ENCODE assay signal across 16 cellular contexts in genomic region chr9:132896264-132896663, GRCh38. TPM values are rescaled to one million over a fixed set of nuclear protein-coding genes. Genes with fewer than 3 reads are reported as not detected.
DNase-seq lines count a peak whose midpoint lies in the region; ATAC-seq and TF ChIP-seq lines count a peak whose summit lies in the region.
"Had no signal": no experiment of that assay in that cellular context is flagged by ENCODE, and none has a peak within 500 bp of the region (broad histone marks: within the 10 kb centered on the region; RNA-seq: fewer than 3 reads in every experiment).

No MANE protein-coding gene starts in this region.

- H3K9me3 ChIP-seq in IMR-90 (ENCODE audit: control insufficient read depth, insufficient read depth, low read length), result no peaks in the 10 kb centered on the region
- no peaks in the 10 kb centered on the region for H3K9me3 ChIP-seq in left lung
- H3K9me3 ChIP-seq in Karpas-422 (ENCODE audit: low read length), result no peaks in the 10 kb centered on the region
- H3K9me3 ChIP-seq: SJSA1 had no signal

- BruUV-seq in IMR-90 (replicated peaks; lab: Mats Ljungman, UMichigan), result no TSS peak

- POLR2A ChIA-PET in IMR-90 (lab: Charles Lee; ENCODE audit: unreplicated experiment), result no interaction called here

- no peak overlapping the region for H3K27ac ChIP-seq in IMR-90 (ENCODE audit: insufficient read depth, low read length)
- peak overlapping the region; percentile 74 for H3K27ac ChIP-seq in caudate nucleus (ENCODE audit: low read depth, low read length)
- no peak overlapping the region for H3K27ac ChIP-seq in left lung
- H3K27ac ChIP-seq in Karpas-422 (ENCODE audit: low read length), result no peak overlapping the region
- H3K27ac ChIP-seq: HL-60, SJSA1 had no signal

- no peak for DNase-seq in IMR-90
- DNase-seq in caudate nucleus (lab: John Stamatoyannopoulos, UW), result peak in 1 of 61 donors; percentile 18
- no peak for DNase-seq in left lung
- no peak for DNase-seq in type B pancreatic cell (ENCODE audit: extremely low spot score, unreplicated experiment)
- no peak for DNase-seq in Karpas-422
- DNase-seq in DMS79 treated with DMSO at 0.1 percent for 48 hours (lab: John Stamatoyannopoulos, UW), result no peak
- DNase-seq: CD8-positive, alpha-beta T cell; H9; MV-4-11; NCI-H1417 treated with DMSO at 0.1 percent for 48 hours; NCI-H2029; NCI-H2171; NCI-H82 had no signal

- no peaks in the 10 kb centered on the region for H3K9me1 ChIP-seq in IMR-90 (ENCODE audit: insufficient read depth, low read length)

- H3K36me3 Mint-ChIP-seq in type B pancreatic cell, result peaks cover 28% of the 10 kb centered on the region

- H2BK15ac ChIP-seq in IMR-90 (ENCODE audit: low read depth, low read length), result no peak overlapping the region

- no peak overlapping the region for H2AK5ac ChIP-seq in IMR-90 (ENCODE audit: low read depth, low read length)

- no peaks in the 10 kb centered on the region for H3K9me2 ChIP-seq in Karpas-422 (replicated peaks; ENCODE audit: insufficient read depth, low read length)

- CTCF ChIA-PET in IMR-90 (lab: Yijun Ruan, JAX), result no interaction called here

- H4K8ac ChIP-seq in IMR-90 (ENCODE audit: low read depth in 2 of 2, low read length in 2 of 2), result no peak overlapping the region

- no peaks in the 10 kb centered on the region for H3K27me3 Mint-ChIP-seq in type B pancreatic cell

- H4K5ac ChIP-seq in IMR-90 (ENCODE audit: low read depth, low read length), result no peak overlapping the region

- ATAC-seq in IMR-90 (ENCODE audit: low read depth) (no peak), left lung (peak; percentile 2), HG03378 (IDR thresholded peaks at IDR 0.05; ENCODE audit: unreplicated experiment) (no peak)
- ATAC-seq: CD8-positive, alpha-beta T cell had no signal

- intact Hi-C loops in IMR-90 (cut with micrococcal nuclease) (no loop called here), left lung (cut with DNase I) (no loop called here)

- H4K91ac ChIP-seq in IMR-90 (ENCODE audit: insufficient read depth, low read depth, low read length), result no peak overlapping the region

- H3K23ac ChIP-seq in IMR-90 (ENCODE audit: low read depth, low read length), result no peak overlapping the region

- H3K79me2 ChIP-seq in Karpas-422 (ENCODE audit: low read length), result no peaks in the 10 kb centered on the region

- 0 out of 2 replicates have a peak, but pooled peaks cover 5% of the 10 kb centered on the region for H4K20me1 ChIP-seq in IMR-90 (ENCODE audit: insufficient read depth, low read length)
- H4K20me1 ChIP-seq in Karpas-422 (ENCODE audit: insufficient read depth, low read depth, low read length), result no peaks in the 10 kb centered on the region

- H2BK20ac ChIP-seq in IMR-90 (ENCODE audit: low read depth, low read length), result no peak overlapping the region

- no peak overlapping the region for H2AK9ac ChIP-seq in IMR-90 (replicated peaks; ENCODE audit: low read depth, low read length, poor library complexity)

- no peak overlapping the region for H3K9ac ChIP-seq in IMR-90 (ENCODE audit: low read depth, low read length)
- no peak overlapping the region for H3K9ac ChIP-seq in Karpas-422 (ENCODE audit: low read length)

- peaks cover 3% of the 10 kb centered on the region for H3K4me1 Mint-ChIP-seq in type B pancreatic cell (ENCODE audit: unreplicated experiment)

- no peak overlapping the region for H3K4me2 ChIP-seq in IMR-90 (ENCODE audit: low read depth, low read length)
- no peak overlapping the region for H3K4me2 ChIP-seq in Karpas-422 (ENCODE audit: low read depth, low read length, poor library complexity, severe bottlenecking)

- TF ChIP-seq POLR2A in IMR-90 (IDR thresholded peaks at IDR 0.05; ENCODE audit: low read depth, low read length), result no peak

- dilution Hi-C loops in IMR-90 (cut with HindIII; ENCODE audit: low sequenced_read_pairs, unreplicated experiment), result no loop called here

- H3K4ac ChIP-seq in IMR-90 (ENCODE audit: low read depth, low read length), result no peak overlapping the region

- H3K79me1 ChIP-seq in IMR-90 (ENCODE audit: low read depth in 1 of 2, low read length in 2 of 2), result no peaks in the 10 kb centered on the region

- no peak overlapping the region for H3K4me3 Mint-ChIP-seq in type B pancreatic cell
- H3K4me3 Mint-ChIP-seq: CD8-positive, alpha-beta T cell; H9 had no signal

- no peak for TF ChIP-seq RAD21 in IMR-90 (IDR thresholded peaks at IDR 0.05; ENCODE audit: low read length)

- WGBS in IMR-90 (ENCODE audit: extremely low coverage in 2 of 2, insufficient read length in 1 of 2), 2 experiments, result 92% methylated on average over 2 of the region's 13 CpGs; no CpG with 5 or more reads in 1 of the 2 experiments

- peak overlapping the region; percentile 39 for H3K27ac Mint-ChIP-seq in type B pancreatic cell
- H3K27ac Mint-ChIP-seq: CD8-positive, alpha-beta T cell; H9 had no signal

- H3K36me3 ChIP-seq in IMR-90 (ENCODE audit: control insufficient read depth, insufficient read depth, low read length) (peaks cover 63% of the 10 kb centered on the region), left lung (peaks cover 0 to 85% of the 10 kb centered on the region in 2 donors), Karpas-422 (ENCODE audit: insufficient read depth, low read length) (peaks cover 20% of the 10 kb centered on the region)

- H3K27me3 ChIP-seq in IMR-90 (ENCODE audit: control insufficient read depth, insufficient read depth, low read length), result no peaks in the 10 kb centered on the region
- H3K27me3 ChIP-seq in left lung, result no peaks in the 10 kb centered on the region
- no peaks in the 10 kb centered on the region for H3K27me3 ChIP-seq in Karpas-422 (ENCODE audit: low read length)
- H3K27me3 ChIP-seq: SJSA1 had no signal

- no peak overlapping the region for H3K4me3 ChIP-seq in IMR-90 (ENCODE audit: insufficient read depth, low read depth, low read length)
- no peak overlapping the region for H3K4me3 ChIP-seq in left lung
- no peak overlapping the region for H3K4me3 ChIP-seq in Karpas-422 (ENCODE audit: low read length)
- H3K4me3 ChIP-seq: SJSA1 had no signal

- H3K4me1 ChIP-seq in IMR-90 (ENCODE audit: control insufficient read depth, insufficient read depth, low read length) (no peaks in the 10 kb centered on the region), left lung (peaks cover 12% of the 10 kb centered on the region in 2 donors), Karpas-422 (ENCODE audit: low read length) (no peaks in the 10 kb centered on the region)
- H3K4me1 ChIP-seq: SJSA1 had no signal

- no peak overlapping the region for H3K56ac ChIP-seq in IMR-90 (ENCODE audit: extremely low read depth, insufficient read depth, low read length)

- H2BK120ac ChIP-seq in IMR-90 (ENCODE audit: low read depth, low read length), result no peak overlapping the region

- no peak overlapping the region for H3K14ac ChIP-seq in IMR-90 (replicated peaks; ENCODE audit: low read depth, low read length)

- H2AFZ ChIP-seq in IMR-90 (replicated peaks; ENCODE audit: low read length, poor library complexity) (no peak overlapping the region), Karpas-422 (ENCODE audit: low read length) (no peak overlapping the region)

- H3K18ac ChIP-seq in IMR-90 (ENCODE audit: low read depth, low read length), result no peak overlapping the region

- in situ Hi-C loops in IMR-90 (cut with MboI; ENCODE audit: low sequenced_read_pairs), result no loop called here

- H2BK5ac ChIP-seq in IMR-90 (ENCODE audit: low read depth, low read length, poor library complexity, severe bottlenecking), result no peak overlapping the region

- no peak for TF ChIP-seq CTCF in IMR-90 (conservative IDR thresholded peaks at IDR 0.05; ENCODE audit: low read depth, low read length)
- TF ChIP-seq CTCF in left lung (IDR thresholded peaks at IDR 0.05), result no peak
- TF ChIP-seq CTCF in type B pancreatic cell (conservative IDR thresholded peaks at IDR 0.05), result no peak

- H3K9me3 Mint-ChIP-seq in type B pancreatic cell, result no peaks in the 10 kb centered on the region
- H3K9me3 Mint-ChIP-seq: CD8-positive, alpha-beta T cell; H9 had no signal

TF ChIP-seq in IMR-90, 13 proteins besides CTCF, POLR2A, EP300 and RAD21:
- TF ChIP-seq RFX5 (IDR thresholded peaks at IDR 0.05; ENCODE audit: low read depth, low read length), result no peak
- TF ChIP-seq CEBPB (IDR thresholded peaks at IDR 0.05; ENCODE audit: low read depth, low read length), result peak; percentile 56

RNA-seq across cellular contexts. Expression of gene SPACA9, which starts 17.6 kb away (rescaled TPM):
- total RNA-seq in IMR-90 (2012; rRNA removed) (0.90 and 1.1 TPM in 2 replicates), left lung (1 to 10 TPM; 6.9 to 7.8 TPM), type B pancreatic cell (ENCODE audit: low replicate concordance) (5.2 and 8.3 TPM in 2 replicates)
- 4.3 and 4.9 TPM in 2 replicates for polyA plus RNA-seq in IMR-90 (2012; rRNA removed)
- 4.5 and 5.6 TPM in 2 replicates for polyA plus RNA-seq in IMR-90 (2012; cell fraction: cytosol; rRNA removed)
- 3.6 and 3.9 TPM in 2 replicates for polyA plus RNA-seq in IMR-90 (2012; cell fraction: nucleus; rRNA removed; ENCODE audit: low replicate concordance)
- 4.9 and 13.5 TPM in 2 replicates for total RNA-seq in Karpas-422 (2014; rRNA removed; shearing (Covaris generic); ENCODE audit: low replicate concordance)

RNA-seq across cellular contexts. Expression of gene AK8, which starts 18.2 kb away (rescaled TPM):
- total RNA-seq in IMR-90 (2012; rRNA removed) (under 0.01 TPM in 2 replicates), left lung (1 to 10 TPM in 1 of 2 donors, under 1 TPM in 1; 0.55 to 1.9 TPM), type B pancreatic cell (ENCODE audit: low replicate concordance) (4.6 and 5.5 TPM in 2 replicates)
- 0.09 and 0.19 TPM in 2 replicates for polyA plus RNA-seq in IMR-90 (2012; rRNA removed)
- 0.09 and 0.13 TPM in 2 replicates for polyA plus RNA-seq in IMR-90 (2012; cell fraction: cytosol; rRNA removed)
- polyA plus RNA-seq in IMR-90 (2012; cell fraction: nucleus; rRNA removed; ENCODE audit: low replicate concordance), result 0.14 and 0.15 TPM in 2 replicates
- 1.3 TPM in 1 of 2 replicates, not detected in the other for total RNA-seq in Karpas-422 (2014; rRNA removed; shearing (Covaris generic); ENCODE audit: low replicate concordance)
- total RNA-seq: CD8-positive, alpha-beta T cell had no signal

RNA-seq across cellular contexts. Expression of gene TSC1, which starts 48.2 kb away (rescaled TPM):
- total RNA-seq in IMR-90 (2012; rRNA removed) (44.2 and 56.3 TPM in 2 replicates), left lung (10 to 100 TPM; 45.7 to 48.0 TPM), type B pancreatic cell (ENCODE audit: low replicate concordance) (46.0 and 58.9 TPM in 2 replicates)
- polyA plus RNA-seq in IMR-90 (2012; rRNA removed), result 24.0 and 25.7 TPM in 2 replicates
- polyA plus RNA-seq in IMR-90 (2012; cell fraction: cytosol; rRNA removed), result 9.0 and 12.4 TPM in 2 replicates
- polyA plus RNA-seq in IMR-90 (2012; cell fraction: nucleus; rRNA removed; ENCODE audit: low replicate concordance), result 57.8 and 168 TPM in 2 replicates
- 33.4 and 59.2 TPM in 2 replicates for total RNA-seq in Karpas-422 (2014; rRNA removed; shearing (Covaris generic); ENCODE audit: low replicate concordance)
